Comparison of ENCODE assay signal across 10 cellular contexts in genomic region chr1:51313268-51313852, GRCh38. TPM values are rescaled to one million over a fixed set of nuclear protein-coding genes. Genes with fewer than 3 reads are reported as not detected.
DNase-seq lines count a peak whose midpoint lies in the region; ATAC-seq and TF ChIP-seq lines count a peak whose summit lies in the region.
"Had no signal": no experiment of that assay in that cellular context is flagged by ENCODE, and none has a peak within 500 bp of the region (broad histone marks: within the 10 kb centered on the region; RNA-seq: fewer than 3 reads in every experiment).

No MANE protein-coding gene starts in this region.

- no peaks in the 10 kb centered on the region for H3K27me3 Mint-ChIP-seq in activated CD8-positive, alpha-beta T cell treated with anti-CD3 and anti-CD28 coated beads for 36 hours

- ATAC-seq in left cardiac atrium (no peak), Right ventricle myocardium inferior (no peak), upper lobe of right lung (peak; percentile 3), GM18519 (IDR thresholded peaks at IDR 0.05; ENCODE audit: low FRiP score, unreplicated experiment) (no peak)
- ATAC-seq in activated CD8-positive, alpha-beta T cell treated with anti-CD3 and anti-CD28 coated beads for 36 hours: no peak

- intact Hi-C loops in left cardiac atrium (cut with DNase I): no loop called here
- intact Hi-C loops in Right ventricle myocardium inferior (cut with DNase I): no loop called here
- intact Hi-C loops in activated CD8-positive, alpha-beta T cell treated with anti-CD3 and anti-CD28 coated beads for 36 hours (cut with micrococcal nuclease): no loop called here
- intact Hi-C loops in upper lobe of right lung (cut with DNase I): no loop called here

- H3K27ac Mint-ChIP-seq in activated CD8-positive, alpha-beta T cell treated with anti-CD3 and anti-CD28 coated beads for 36 hours: no peak overlapping the region

- no peaks in the 10 kb centered on the region for H3K36me3 Mint-ChIP-seq in activated CD8-positive, alpha-beta T cell treated with anti-CD3 and anti-CD28 coated beads for 36 hours (ENCODE audit: low read depth)

- H3K36me3 ChIP-seq in upper lobe of right lung: no peaks in the 10 kb centered on the region
- H3K36me3 ChIP-seq: BLaER1 treated with 17β-estradiol and CSF1 and Interleukin-3, amounts not matched to agents 10 nM and 100 nM had no signal

- peak; percentile 24 for TF ChIP-seq CTCF in activated CD8-positive, alpha-beta T cell treated with anti-CD3 and anti-CD28 coated beads for 36 hours (IDR thresholded peaks at IDR 0.05)
- TF ChIP-seq CTCF in upper lobe of right lung (IDR thresholded peaks at IDR 0.05): no peak

- H3K4me3 ChIP-seq in upper lobe of right lung: no peak overlapping the region
- H3K4me3 ChIP-seq: BLaER1 treated with 17β-estradiol and CSF1 and Interleukin-3, amounts not matched to agents 10 nM and 100 nM had no signal

- H3K4me1 ChIP-seq in upper lobe of right lung: peaks cover 14% of the 10 kb centered on the region

- H3K27me3 ChIP-seq in upper lobe of right lung: no peaks in the 10 kb centered on the region
- H3K27me3 ChIP-seq: BLaER1 treated with 17β-estradiol and CSF1 and Interleukin-3, amounts not matched to agents 10 nM and 100 nM had no signal

- POLR2A ChIA-PET in activated CD8-positive, alpha-beta T cell treated with anti-CD3 and anti-CD28 coated beads for 36 hours (lab: Charles Lee): no interaction called here

- no peaks in the 10 kb centered on the region for H3K9me3 Mint-ChIP-seq in activated CD8-positive, alpha-beta T cell treated with anti-CD3 and anti-CD28 coated beads for 36 hours

- peaks cover 11% of the 10 kb centered on the region for H3K4me1 Mint-ChIP-seq in activated CD8-positive, alpha-beta T cell treated with anti-CD3 and anti-CD28 coated beads for 36 hours (ENCODE audit: low read depth)

- CTCF ChIA-PET in activated CD8-positive, alpha-beta T cell treated with anti-CD3 and anti-CD28 coated beads for 36 hours (lab: Charles Lee): interaction anchor here (1.9 kb wide), 1 partner anchor 125 kb away, joined by 5 read pairs; no protein-coding TSS in a partner anchor

- peak; percentile 13 for DNase-seq in left cardiac atrium
- DNase-seq in Right ventricle myocardium inferior (ENCODE audit: missing footprints): no peak
- DNase-seq in activated CD8-positive, alpha-beta T cell treated with anti-CD3 and anti-CD28 coated beads for 36 hours: no peak
- peak; percentile 49 for DNase-seq in iPS-NIHi11 (ENCODE audit: low spot score)
- peak; percentile 60 for DNase-seq in upper lobe of right lung
- no peak for DNase-seq in NCI-H1048 (lab: John Stamatoyannopoulos, UW)
- no peak for DNase-seq in nucleus accumbens (lab: John Stamatoyannopoulos, UW)
- DNase-seq: activated CD4-positive, alpha-beta T cell treated with anti-CD3 and anti-CD28 coated beads, Interleukin-2, amount 50 U/mL, for 48 hours had no signal

- H3K4me3 Mint-ChIP-seq in activated CD8-positive, alpha-beta T cell treated with anti-CD3 and anti-CD28 coated beads for 36 hours: no peak overlapping the region

- peak overlapping the region; percentile 65 for H3K27ac ChIP-seq in upper lobe of right lung

- H3K9me3 ChIP-seq in upper lobe of right lung: no peaks in the 10 kb centered on the region
- H3K9me3 ChIP-seq: BLaER1 treated with 17β-estradiol and CSF1 and Interleukin-3, amounts not matched to agents 10 nM and 100 nM had no signal

RNA-seq across cellular contexts. Expression of gene TTC39A, which starts 17.0 kb away (rescaled TPM):
- total RNA-seq in left cardiac atrium (10 to 100 TPM; 14.0 to 14.8 TPM), Right ventricle myocardium inferior (22.7 TPM), upper lobe of right lung (42.1 TPM)
- under 1 TPM in 1 of 2 experiments, not detected in 1; 0.50 TPM for total RNA-seq in activated CD8-positive, alpha-beta T cell treated with anti-CD3 and anti-CD28 coated beads for 36 hours

Comparison
In these comparisons a context has a peak if more than half of its experiments do, and no peak if none do; other contexts are left out.
1. DNase-seq: peak in left cardiac atrium (single experiment), iPS-NIHi11 (single experiment) and upper lobe of right lung (single experiment); none in Right ventricle myocardium inferior (single experiment), activated CD8-positive, alpha-beta T cell treated with anti-CD3 and anti-CD28 coated beads for 36 hours (single experiment), NCI-H1048 (single experiment) and nucleus accumbens (0 of 56).
2. RNA of gene TTC39A, which starts 17.0 kb away (total RNA-seq): 42.1 TPM in upper lobe of right lung (single experiment), 22.7 TPM in Right ventricle myocardium inferior (single experiment) and 14.0 to 14.8 TPM in left cardiac atrium; 0.50 TPM in activated CD8-positive, alpha-beta T cell treated with anti-CD3 and anti-CD28 coated beads for 36 hours; every median in the first group is over 10 times any median in the second.